ENCODE assay signal across 1 cellular context in the genomic region with DNA sequence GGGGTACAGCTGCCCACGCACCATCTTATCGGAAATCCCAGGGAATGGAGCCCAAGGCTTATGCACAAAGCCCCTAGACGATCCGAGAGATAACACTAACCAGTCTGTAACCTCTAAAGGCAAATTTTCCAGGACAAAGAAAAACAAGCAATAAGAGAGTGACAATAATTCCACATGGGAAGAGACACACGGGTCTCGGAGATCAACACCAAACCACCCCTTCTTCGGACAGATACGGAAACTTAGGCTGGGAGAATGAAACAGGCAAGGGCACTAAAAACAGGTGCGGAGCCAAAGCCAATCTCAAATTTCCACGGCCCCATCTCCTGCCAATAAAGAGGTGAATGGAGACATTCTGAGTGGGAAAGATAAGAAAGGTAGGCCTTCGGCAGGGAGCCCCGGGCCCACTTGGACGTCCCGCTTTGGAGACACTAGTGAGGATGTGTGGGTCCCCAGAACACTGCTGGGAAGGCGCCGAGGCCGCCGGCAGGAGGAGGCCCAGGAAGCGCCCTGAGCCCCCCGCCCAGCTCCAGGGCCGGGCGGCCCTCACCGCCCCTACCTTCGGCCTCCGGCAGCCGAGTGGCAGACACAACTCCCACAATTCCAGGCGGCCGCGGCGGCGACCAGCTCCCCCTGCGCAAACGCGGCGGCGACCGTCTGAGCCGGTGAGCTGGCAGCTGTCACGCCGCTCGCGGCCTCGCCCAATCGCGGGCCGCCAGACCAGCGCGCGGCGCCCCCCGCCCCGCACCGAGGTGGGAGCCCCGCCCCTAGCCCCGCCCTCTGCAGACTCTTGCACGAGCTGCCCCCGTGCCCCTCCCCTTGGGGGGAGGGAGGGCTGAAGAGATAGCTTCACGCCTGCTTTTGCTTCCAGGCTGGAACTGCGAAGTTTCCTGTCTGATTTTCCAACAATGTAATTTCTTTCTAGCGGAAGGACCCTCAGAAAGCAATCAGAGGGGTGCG.
TF ChIP-seq lines count a peak whose summit lies in the region.

SIL1 (minus strand) TSS at position 659 of the 960 bp plus-strand sequence. CDS start 70,525 bp downstream, outside the sequence.

TF ChIP-seq in HEK293, 187 proteins besides CTCF, POLR2A, EP300 and RAD21 (continued from another document and continues in another):
- TF ChIP-seq ZNF426 (tag by site-specific recombination; IDR thresholded peaks at IDR 0.05) (no peak), ZNF544 (tag by site-specific recombination; IDR thresholded peaks at IDR 0.05) (no peak), ZNF433 (tag by site-specific recombination; IDR thresholded peaks at IDR 0.05; ENCODE audit: low read depth) (no peak), ZNF843 (tag by site-specific recombination; IDR thresholded peaks at IDR 0.05) (peak; percentile 56; the same call in 1 of the 2 replicates), KLF8 (tag by site-specific recombination; IDR thresholded peaks at IDR 0.05) (no peak; the same call in none of the 2 replicates), ZNF521 (tag by site-specific recombination; IDR thresholded peaks at IDR 0.05) (no peak), ZNF747 (tag by site-specific recombination; IDR thresholded peaks at IDR 0.05) (no peak), ZNF707 (tag by site-specific recombination; IDR thresholded peaks at IDR 0.05) (no peak), ZNF280D (tag by site-specific recombination; IDR thresholded peaks at IDR 0.05) (0 out of 2 replicates have a peak, but pooled peaks have one; percentile 19), ZNF366 (tag by site-specific recombination; conservative IDR thresholded peaks at IDR 0.05) (peak; percentile 63), ZFHX2 (tag by site-specific recombination; conservative IDR thresholded peaks at IDR 0.05) (0 out of 2 replicates have a peak, but pooled peaks have one; percentile 25), ZNF175 (tag by site-specific recombination; IDR thresholded peaks at IDR 0.05) (no peak), ZNF132 (tag by site-specific recombination; IDR thresholded peaks at IDR 0.05; ENCODE audit: borderline replicate concordance) (no peak), IKZF3 (tag by site-specific recombination; IDR thresholded peaks at IDR 0.05) (peak; percentile 48), KLF16 (tag by site-specific recombination; IDR thresholded peaks at IDR 0.05) (peak; percentile 50), ZNF121 (tag by site-specific recombination; IDR thresholded peaks at IDR 0.05) (no peak; the same call in 1 of the 2 replicates), ZBTB49 (tag by site-specific recombination; IDR thresholded peaks at IDR 0.05; ENCODE audit: low read depth) (no peak), SP2 (tag by site-specific recombination; IDR thresholded peaks at IDR 0.05) (peak; percentile 76), ZNF302 (tag by site-specific recombination; IDR thresholded peaks at IDR 0.05; ENCODE audit: low read depth) (no peak), OSR2 (tag by site-specific recombination; IDR thresholded peaks at IDR 0.05) (0 out of 2 replicates have a peak, but pooled peaks have one; percentile 26), ZNF133 (tag by site-specific recombination; IDR thresholded peaks at IDR 0.05) (no peak), ZNF645 (tag by site-specific recombination; IDR thresholded peaks at IDR 0.05) (no peak), ZNF777 (tag by site-specific recombination; IDR thresholded peaks at IDR 0.05; ENCODE audit: borderline replicate concordance) (no peak), ZNF223 (tag by site-specific recombination; IDR thresholded peaks at IDR 0.05) (no peak), GLIS1 (tag by site-specific recombination; IDR thresholded peaks at IDR 0.05) (peak; percentile 28; the same call in 1 of the 2 replicates), ZNF768 (tag by site-specific recombination; IDR thresholded peaks at IDR 0.05) (no peak), ZNF530 (tag by site-specific recombination; IDR thresholded peaks at IDR 0.05; ENCODE audit: low read depth) (no peak), ZNF202 (tag by site-specific recombination; IDR thresholded peaks at IDR 0.05; ENCODE audit: borderline replicate concordance) (no peak), ZSCAN30 (tag by site-specific recombination; IDR thresholded peaks at IDR 0.05) (peak; percentile 79), ZNF221 (tag by site-specific recombination; IDR thresholded peaks at IDR 0.05; ENCODE audit: borderline replicate concordance) (no peak), ZNF48 (tag by site-specific recombination; IDR thresholded peaks at IDR 0.05) (no peak), ZNF518A (tag by site-specific recombination; conservative IDR thresholded peaks at IDR 0.05; ENCODE audit: low read depth) (0 out of 2 replicates have a peak, but pooled peaks have one; percentile 22), ZNF404 (tag by site-specific recombination; IDR thresholded peaks at IDR 0.05) (no peak), ZNF157 (tag by site-specific recombination; IDR thresholded peaks at IDR 0.05) (0 out of 2 replicates have a peak, but pooled peaks have one; percentile 12), ZNF629 (tag by site-specific recombination; IDR thresholded peaks at IDR 0.05) (0 out of 2 replicates have a peak, but pooled peaks have one; percentile 53), ATF2 (tag by site-specific recombination; IDR thresholded peaks at IDR 0.05; ENCODE audit: low read depth) (no peak)
- TF ChIP-seq, protein P1, sequence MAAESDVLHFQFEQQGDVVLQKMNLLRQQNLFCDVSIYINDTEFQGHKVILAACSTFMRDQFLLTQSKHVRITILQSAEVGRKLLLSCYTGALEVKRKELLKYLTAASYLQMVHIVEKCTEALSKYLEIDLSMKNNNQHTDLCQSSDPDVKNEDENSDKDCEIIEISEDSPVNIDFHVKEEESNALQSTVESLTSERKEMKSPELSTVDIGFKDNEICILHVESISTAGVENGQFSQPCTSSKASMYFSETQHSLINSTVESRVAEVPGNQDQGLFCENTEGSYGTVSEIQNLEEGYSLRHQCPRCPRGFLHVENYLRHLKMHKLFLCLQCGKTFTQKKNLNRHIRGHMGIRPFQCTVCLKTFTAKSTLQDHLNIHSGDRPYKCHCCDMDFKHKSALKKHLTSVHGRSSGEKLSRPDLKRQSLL (tag by site-specific recombination; IDR thresholded peaks at IDR 0.05): no peak
- TF ChIP-seq, protein P2, sequence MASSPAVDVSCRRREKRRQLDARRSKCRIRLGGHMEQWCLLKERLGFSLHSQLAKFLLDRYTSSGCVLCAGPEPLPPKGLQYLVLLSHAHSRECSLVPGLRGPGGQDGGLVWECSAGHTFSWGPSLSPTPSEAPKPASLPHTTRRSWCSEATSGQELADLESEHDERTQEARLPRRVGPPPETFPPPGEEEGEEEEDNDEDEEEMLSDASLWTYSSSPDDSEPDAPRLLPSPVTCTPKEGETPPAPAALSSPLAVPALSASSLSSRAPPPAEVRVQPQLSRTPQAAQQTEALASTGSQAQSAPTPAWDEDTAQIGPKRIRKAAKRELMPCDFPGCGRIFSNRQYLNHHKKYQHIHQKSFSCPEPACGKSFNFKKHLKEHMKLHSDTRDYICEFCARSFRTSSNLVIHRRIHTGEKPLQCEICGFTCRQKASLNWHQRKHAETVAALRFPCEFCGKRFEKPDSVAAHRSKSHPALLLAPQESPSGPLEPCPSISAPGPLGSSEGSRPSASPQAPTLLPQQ (tag by site-specific recombination; IDR thresholded peaks at IDR 0.05): peak; percentile 94
- TF ChIP-seq, protein P3, sequence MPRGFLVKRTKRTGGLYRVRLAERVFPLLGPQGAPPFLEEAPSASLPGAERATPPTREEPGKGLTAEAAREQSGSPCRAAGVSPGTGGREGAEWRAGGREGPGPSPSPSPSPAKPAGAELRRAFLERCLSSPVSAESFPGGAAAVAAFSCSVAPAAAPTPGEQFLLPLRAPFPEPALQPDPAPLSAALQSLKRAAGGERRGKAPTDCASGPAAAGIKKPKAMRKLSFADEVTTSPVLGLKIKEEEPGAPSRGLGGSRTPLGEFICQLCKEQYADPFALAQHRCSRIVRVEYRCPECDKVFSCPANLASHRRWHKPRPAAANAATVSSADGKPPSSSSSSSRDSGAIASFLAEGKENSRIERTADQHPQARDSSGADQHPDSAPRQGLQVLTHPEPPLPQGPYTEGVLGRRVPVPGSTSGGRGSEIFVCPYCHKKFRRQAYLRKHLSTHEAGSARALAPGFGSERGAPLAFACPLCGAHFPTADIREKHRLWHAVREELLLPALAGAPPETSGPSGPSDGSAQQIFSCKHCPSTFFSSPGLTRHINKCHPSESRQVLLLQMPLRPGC (tag by site-specific recombination; IDR thresholded peaks at IDR 0.05): no peak; the same call in 1 of the 2 replicates
